ENCODE assay signal across 12 cellular contexts in genomic region chr2:222290691-222291484, GRCh38. TPM values are rescaled to one million over a fixed set of nuclear protein-coding genes. Genes with fewer than 3 reads are reported as not detected.
A peak's percentile ranks its signal among the peaks of the same experiment; 100 is the strongest.
DNase-seq lines count a peak whose midpoint lies in the region; ATAC-seq and TF ChIP-seq lines count a peak whose summit lies in the region.
"Had no signal": no experiment of that assay in that cellular context is flagged by ENCODE, and none has a peak within 500 bp of the region (broad histone marks: within the 10 kb centered on the region; RNA-seq: fewer than 3 reads in every experiment).

No MANE protein-coding gene starts in this region.

- H3K36me3 Mint-ChIP-seq in neural crest cell (ENCODE audit: low read depth) = peaks cover 16% of the 10 kb centered on the region

- TF ChIP-seq CTCF in coronary artery (IDR thresholded peaks at IDR 0.05) (no peak), neural crest cell (conservative IDR thresholded peaks at IDR 0.05) (no peak)

- H3K27me3 Mint-ChIP-seq in neural crest cell (ENCODE audit: low read depth) = peaks cover 94% of the 10 kb centered on the region

- ATAC-seq in GM21381 (IDR thresholded peaks at IDR 0.05; ENCODE audit: unreplicated experiment) (no peak), GM19455 (IDR thresholded peaks at IDR 0.05; ENCODE audit: unreplicated experiment) (no peak)

- H3K4me3 ChIP-seq in coronary artery = peak overlapping the region; percentile 57

- peak; percentile 85 for DNase-seq in DMS 273 (lab: John Stamatoyannopoulos, UW; ENCODE audit: unreplicated experiment)
- DNase-seq in NCI-H1092 (lab: John Stamatoyannopoulos, UW) = peak; percentile 47
- no peak for DNase-seq in coronary artery (ENCODE audit: low spot score)
- peak; percentile 77 for DNase-seq in neural crest cell (ENCODE audit: low read depth, low spot score)
- DNase-seq in HuH-7.5 (ENCODE audit: low spot score) = no peak
- no peak for DNase-seq in NOMO-1 (lab: John Stamatoyannopoulos, UW; ENCODE audit: unreplicated experiment in 2 of 2)
- DNase-seq: kidney; NCI-H1105 treated with DMSO at 0.1 percent for 48 hours; stimulated activated CD4-positive, alpha-beta T cell treated with anti-CD3 and anti-CD28 coated beads, Interleukin-2, amount 100 ng/mL, for 48 hours had no signal

- peaks cover 83% of the 10 kb centered on the region for H3K4me1 Mint-ChIP-seq in neural crest cell

- peak overlapping the region; percentile 98 for H3K27ac Mint-ChIP-seq in neural crest cell (ENCODE audit: unreplicated experiment)

- no peaks in the 10 kb centered on the region for H3K9me3 Mint-ChIP-seq in neural crest cell

- peak overlapping the region; percentile 87 for H3K4me3 Mint-ChIP-seq in neural crest cell

- no peak overlapping the region for H3K27ac ChIP-seq in coronary artery
- H3K27ac ChIP-seq: ascending aorta had no signal

RNA-seq across cellular contexts. Expression of gene PAX3, which starts 7.9 kb away (rescaled TPM):
- 52.1 and 52.2 TPM in 2 replicates for total RNA-seq in neural crest cell
- total RNA-seq: ascending aorta, kidney had no signal

Comparison
In these comparisons a context has a peak if more than half of its experiments do, and no peak if none do; other contexts are left out.
1. DNase-seq: peak in DMS 273 (single experiment), NCI-H1092 (single experiment) and neural crest cell (single experiment); none in coronary artery (single experiment), HuH-7.5 (single experiment) and NOMO-1 (0 of 2).